15 cellular contexts compared by ENCODE assay signal in genomic region chr5:14667770-14668169, GRCh38. TPM values are rescaled to one million over a fixed set of nuclear protein-coding genes. Genes with fewer than 3 reads are reported as not detected.
DNase-seq lines count a peak whose midpoint lies in the region; ATAC-seq, FAIRE-seq and TF ChIP-seq lines count a peak whose summit lies in the region.
"Had no signal": no experiment of that assay in that cellular context is flagged by ENCODE, and none has a peak within 500 bp of the region (broad histone marks: within the 10 kb centered on the region; RNA-seq: fewer than 3 reads in every experiment).

No MANE protein-coding gene starts in this region.

- H3K27ac ChIP-seq in A549: no peak overlapping the region
- peak overlapping the region; percentile 47 for H3K27ac ChIP-seq in CD8-positive, alpha-beta memory T cell (ENCODE audit: low read depth, low read length)
- peak overlapping the region; percentile 54 for H3K27ac ChIP-seq in HepG2 (ENCODE audit: extremely low read length, insufficient read depth, low read length)
- H3K27ac ChIP-seq: psoas muscle had no signal

- whole genome bisulfite sequencing in A549 (ENCODE audit: missing lambda C conversion rate): 93% methylated on average over 1 of the region's 1 CpG
- WGBS in HepG2 (ENCODE audit: low lambda C conversion rate): no CpG with 5 or more reads among the region's 1 CpG

- no peak overlapping the region for H3K4me3 ChIP-seq in A549
- H3K4me3 ChIP-seq in CD8-positive, alpha-beta memory T cell (ENCODE audit: low read length): peak overlapping the region; percentile 11
- no peak overlapping the region for H3K4me3 ChIP-seq in HepG2 (replicated peaks in 1 of 3; ENCODE audit: insufficient read depth in 1 of 3, low read depth in 2 of 3, low read length in 3 of 3)
- H3K4me3 ChIP-seq: psoas muscle had no signal

- no peak for ATAC-seq in A549
- ATAC-seq in T-helper 17 cell: no peak
- peak; percentile 1; the same call in 2 of the 3 replicates for ATAC-seq in HepG2
- ATAC-seq in HG03457 (IDR thresholded peaks at IDR 0.05; ENCODE audit: unreplicated experiment): no peak
- no peak for ATAC-seq in GM19463 (IDR thresholded peaks at IDR 0.05; ENCODE audit: unreplicated experiment)
- ATAC-seq: psoas muscle had no signal

- FAIRE-seq in A549 (lab: Jason Lieb, UNC) (no peak), HepG2 (lab: Jason Lieb, UNC) (no peak)

- POLR2A ChIA-PET in A549 (lab: Yijun Ruan, JAX): no interaction called here
- POLR2A ChIA-PET in CD8-positive, alpha-beta memory T cell (lab: Charles Lee): interaction anchor here (1.0 to 1.5 kb wide), 5 partner anchors 8 to 142 kb away, joined by 3 to 4 read pairs (median 4); no protein-coding TSS in a partner anchor
- POLR2A ChIA-PET in HepG2 (lab: Yijun Ruan, JAX): interaction anchor here (1.1 kb wide), 1 partner anchor 61 kb away, joined by 4 read pairs; no protein-coding TSS in a partner anchor

- H3K4me1 ChIP-seq in A549 (peaks cover 65% of the 10 kb centered on the region), HepG2 (ENCODE audit: insufficient read depth, low read length) (peaks cover 81% of the 10 kb centered on the region)
- peaks cover 80% of the 10 kb centered on the region for H3K4me1 ChIP-seq in CD8-positive, alpha-beta memory T cell (ENCODE audit: insufficient read depth, low read length)

- no peaks in the 10 kb centered on the region for H3K9me3 ChIP-seq in A549
- H3K9me3 ChIP-seq in CD8-positive, alpha-beta memory T cell (ENCODE audit: low read length): no peaks in the 10 kb centered on the region
- H3K9me3 ChIP-seq in T-helper 17 cell (ENCODE audit: control insufficient read depth, low read length, poor library complexity, severe bottlenecking): no peaks in the 10 kb centered on the region
- no peaks in the 10 kb centered on the region for H3K9me3 ChIP-seq in HepG2 (ENCODE audit: low read length)
- H3K9me3 ChIP-seq: psoas muscle had no signal

- H3K9ac ChIP-seq in HepG2 (ENCODE audit: insufficient read depth, low read depth, low read length): peak overlapping the region; percentile 11; the same call in 1 of the 2 replicates

- H3K4me1 Mint-ChIP-seq in CD8-positive, alpha-beta memory T cell: peaks cover 78 to 88% (median 85%) of the 10 kb centered on the region in 3 donors
- H3K4me1 Mint-ChIP-seq in T-helper 17 cell: peaks cover 67% of the 10 kb centered on the region

- no peaks in the 10 kb centered on the region for H3K27me3 ChIP-seq in CD8-positive, alpha-beta memory T cell (ENCODE audit: insufficient read depth, low read length, poor library complexity, severe bottlenecking)
- H3K27me3 ChIP-seq in HepG2 (ENCODE audit: control insufficient read depth in 1 of 2, insufficient read depth in 2 of 2, low read length in 2 of 2): no peaks in the 10 kb centered on the region

- intact Hi-C loops in HepG2 (cut with micrococcal nuclease; ENCODE audit: unreplicated experiment): loop anchor here (10.0 kb wide), 1 partner anchor 523 kb away; the partner anchor contains the start of gene TRIO

- TF ChIP-seq RAD21 in A549 (conservative IDR thresholded peaks at IDR 0.05 in 1 of 2, IDR thresholded peaks at IDR 0.05 in 1 of 2) (no peak), HepG2 (CRISPR knock-in tag; IDR thresholded peaks at IDR 0.05) (no peak)

- no peaks in the 10 kb centered on the region for H3K9me3 Mint-ChIP-seq in CD8-positive, alpha-beta memory T cell
- H3K9me3 Mint-ChIP-seq: mesothelial cell of epicardium had no signal

- H3K27me3 Mint-ChIP-seq in CD8-positive, alpha-beta memory T cell: peaks cover 0 to 2% of the 10 kb centered on the region in 2 donors
- no peaks in the 10 kb centered on the region for H3K27me3 Mint-ChIP-seq in T-helper 17 cell

- H4K20me1 ChIP-seq in HepG2 (ENCODE audit: insufficient read depth, low read length): peaks cover 27% of the 10 kb centered on the region

- no peak for TF ChIP-seq EP300 in A549 (IDR thresholded peaks at IDR 0.05)
- no peak for TF ChIP-seq EP300 in HepG2 (IDR thresholded peaks at IDR 0.05; ENCODE audit: low read depth in 2 of 2, low read length in 2 of 2)
- no peak for TF ChIP-seq EP300 in HepG2 (CRISPR knock-in tag; IDR thresholded peaks at IDR 0.05; ENCODE audit: borderline replicate concordance)

- H3K27ac Mint-ChIP-seq in CD8-positive, alpha-beta memory T cell: peak overlapping the region; percentile 92 to 99 (median 96)
- H3K27ac Mint-ChIP-seq in T-helper 17 cell: peak overlapping the region; percentile 99
- H3K27ac Mint-ChIP-seq: mesothelial cell of epicardium had no signal

- no TSS peak for BruUV-seq in HepG2 (replicated peaks; lab: Mats Ljungman, UMichigan)

- H3K4me2 ChIP-seq in A549 (0 out of 3 replicates have a peak overlapping the region, but pooled peaks have one; percentile 8), HepG2 (ENCODE audit: low read depth, low read length) (peak overlapping the region; percentile 60)

- TF ChIP-seq CTCF in A549 (IDR thresholded peaks at IDR 0.05) (no peak), HepG2 (CRISPR knock-in tag; IDR thresholded peaks at IDR 0.05) (no peak)

- CTCF ChIA-PET in A549 (lab: Yijun Ruan, JAX): interaction anchor here (1.0 to 1.6 kb wide), 4 partner anchors 18 to 347 kb away, joined by 3 to 6 read pairs (median 5); no protein-coding TSS in a partner anchor
- CTCF ChIA-PET in CD8-positive, alpha-beta memory T cell (lab: Charles Lee): interaction anchor here (0.7 to 2.4 kb wide), 8 partner anchors 8 to 336 kb away, joined by 3 to 12 read pairs (median 5); no protein-coding TSS in a partner anchor
- CTCF ChIA-PET in HepG2 (lab: Yijun Ruan, JAX; ENCODE audit: low intra/inter-chr PET ratio, low total read pairs): no interaction called here

- peaks cover 0 to 29% (median 0%) of the 10 kb centered on the region in 3 donors for H3K36me3 Mint-ChIP-seq in CD8-positive, alpha-beta memory T cell
- peaks cover 4% of the 10 kb centered on the region for H3K36me3 Mint-ChIP-seq in T-helper 17 cell (ENCODE audit: low read depth)
- H3K36me3 Mint-ChIP-seq: mesothelial cell of epicardium had no signal

- in situ Hi-C loops in HepG2 (cut with HindIII; ENCODE audit: extremely low pct_ligation_motif_present, low pct_unique_long_range_greater_than_20kb): no loop called here

- peak overlapping the region; percentile 86 to 98 (median 95) for H3K4me3 Mint-ChIP-seq in CD8-positive, alpha-beta memory T cell
- peak overlapping the region; percentile 94 for H3K4me3 Mint-ChIP-seq in T-helper 17 cell
- H3K4me3 Mint-ChIP-seq: mesothelial cell of epicardium had no signal

- DNase-seq in A549 (ENCODE audit: low read depth in 1 of 2, low spot score in 1 of 2): no peak
- DNase-seq in CD8-positive, alpha-beta memory T cell: peak in 1 of 5 donors; percentile 8
- DNase-seq in T-helper 17 cell: no peak
- no peak for DNase-seq in HepG2 (ENCODE audit: low spot score)
- DNase-seq in NCI-H2029 (lab: John Stamatoyannopoulos, UW): no peak
- DNase-seq in 8988T: no peak
- DNase-seq: activated gamma-delta T cell; NCI-H187 treated with DMSO at 0.1 percent for 48 hours; NCI-H82; psoas muscle; SIG-M5; stimulated activated naive CD4-positive, alpha-beta T cell had no signal

- H3K79me2 ChIP-seq in HepG2 (ENCODE audit: insufficient read depth, low read length): peaks cover 78% of the 10 kb centered on the region

- TF ChIP-seq POLR2A in A549 (IDR thresholded peaks at IDR 0.05; ENCODE audit: low read length): no peak
- no peak for TF ChIP-seq POLR2A in HepG2 (IDR thresholded peaks at IDR 0.05; ENCODE audit: insufficient read depth in 1 of 2, low read depth in 2 of 2, low read length in 2 of 2)

- H2AFZ ChIP-seq in HepG2 (ENCODE audit: low read length): no peak overlapping the region

- H3K36me3 ChIP-seq in CD8-positive, alpha-beta memory T cell (ENCODE audit: insufficient read depth, low read length): no peaks in the 10 kb centered on the region
- H3K36me3 ChIP-seq in HepG2 (replicated peaks in 1 of 2; ENCODE audit: control insufficient read depth in 1 of 2, insufficient read depth in 2 of 2, low read length in 2 of 2): peaks cover 2 to 4% of the 10 kb centered on the region in 2 experiments; a peak in 2 of 5 replicates

TF ChIP-seq in A549, 52 proteins besides CTCF, POLR2A, EP300 and RAD21 (continues in another document):
- TF ChIP-seq MYC (IDR thresholded peaks at IDR 0.05; ENCODE audit: borderline replicate concordance, low read length) (no peak), JUNB (IDR thresholded peaks at IDR 0.05) (no peak), HDAC2 (IDR thresholded peaks at IDR 0.05) (no peak)

TF ChIP-seq in HepG2, 621 proteins besides CTCF, POLR2A, EP300 and RAD21:
- TF ChIP-seq NCOA5 (CRISPR knock-in tag; IDR thresholded peaks at IDR 0.05) (no peak), ASH2L (IDR thresholded peaks at IDR 0.05; ENCODE audit: insufficient read length, low read depth, low read length) (peak; percentile 27)

RNA-seq across cellular contexts. Expression of gene OTULIN, which starts 3.3 kb away (rescaled TPM):
- polyA plus RNA-seq in A549 (2011; rRNA removed): 12.2 and 17.8 TPM in 2 replicates
- 8.3 and 8.4 TPM in 2 replicates for polyA plus RNA-seq in A549 (2012; cell fraction: cytosol; rRNA removed)
- 5.9 and 7.5 TPM in 2 replicates for polyA plus RNA-seq in A549 (2012; cell fraction: nucleus; rRNA removed)
- polyA plus RNA-seq in A549 (2017; fragmentation: RNase III; extraction: RNeasy Plus Mini Kit Qiagen cat#74134 plus additional on column Dnase treatment): 12.3 to 14.1 TPM (median 13.5 TPM) in 3 replicates
- 24.7 and 35.1 TPM in 2 replicates for polyA minus RNA-seq in A549 (2011; rRNA and poly(A)+ RNA removed)
- total RNA-seq in CD8-positive, alpha-beta memory T cell: 10 to 100 TPM; 86.2 to 87.6 TPM
- 28.1 TPM for polyA plus RNA-seq in CD8-positive, alpha-beta memory T cell
- total RNA-seq in T-helper 17 cell: 10 to 100 TPM; 77.0 to 94.6 TPM
- 31.9 and 34.8 TPM in 2 replicates for total RNA-seq in HepG2 (2016; rRNA removed; fragmentation: Illumina TruSeq; extraction: Trizol)
- 16.9 and 21.4 TPM in 2 replicates for total RNA-seq in HepG2 (2016; cell fraction: cytosol; rRNA removed; fragmentation: Illumina TruSeq; extraction: Trizol; ENCODE audit: low read depth)
- total RNA-seq in HepG2 (2016; cell fraction: insoluble cytoplasmic fraction; rRNA removed; fragmentation: Illumina TruSeq; extraction: Trizol): 31.8 and 34.4 TPM in 2 replicates
- 19.5 and 20.6 TPM in 2 replicates for total RNA-seq in HepG2 (2016; cell fraction: membrane; rRNA removed; fragmentation: Illumina TruSeq; extraction: Trizol)
- total RNA-seq in HepG2 (2016; cell fraction: nucleus; rRNA removed; fragmentation: Illumina TruSeq; extraction: Trizol): 45.8 and 50.5 TPM in 2 replicates
- polyA plus RNA-seq in HepG2 (2011; rRNA removed): 7.0 and 8.9 TPM in 2 replicates
- polyA plus RNA-seq in HepG2 (2011; cell fraction: cytosol; rRNA removed): 4.9 and 6.8 TPM in 2 replicates
- 10.3 and 10.8 TPM in 2 replicates for polyA plus RNA-seq in HepG2 (2011; cell fraction: nucleus; rRNA removed)
- polyA plus RNA-seq in HepG2 (2012): 6.9 and 8.0 TPM in 2 replicates
- 3.0 and 5.2 TPM in 2 replicates for polyA plus RNA-seq in HepG2 (2016; cell fraction: cytosol; fragmentation: Illumina TruSeq; extraction: Trizol; ENCODE audit: low read depth)
- 21.4 and 24.2 TPM in 2 replicates for polyA plus RNA-seq in HepG2 (2016; cell fraction: insoluble cytoplasmic fraction; fragmentation: Illumina TruSeq; extraction: Trizol; ENCODE audit: low read depth)
- polyA plus RNA-seq in HepG2 (2016; cell fraction: membrane; fragmentation: Illumina TruSeq; extraction: Trizol; ENCODE audit: low read depth): 8.4 and 9.0 TPM in 2 replicates
- 20.2 and 24.3 TPM in 2 replicates for polyA plus RNA-seq in HepG2 (2016; cell fraction: nucleus; fragmentation: Illumina TruSeq; extraction: Trizol; ENCODE audit: insufficient read depth, low read depth)
- 31.4 and 78.2 TPM in 2 replicates for polyA minus RNA-seq in HepG2 (2011; rRNA and poly(A)+ RNA removed; ENCODE audit: low replicate concordance)
- polyA minus RNA-seq in HepG2 (2011; cell fraction: cytosol; rRNA and poly(A)+ RNA removed): 8.8 and 9.8 TPM in 2 replicates
- polyA minus RNA-seq in HepG2 (2011; cell fraction: nucleus; rRNA and poly(A)+ RNA removed): 72.2 and 76.3 TPM in 2 replicates

Comparison
In these comparisons a context has a peak if more than half of its experiments do, and no peak if none do; other contexts are left out.
1. H3K27ac ChIP-seq: peak in CD8-positive, alpha-beta memory T cell (single experiment) and HepG2 (single experiment); none in A549 (0 of 2).